ENCODE assay signal across 8 cellular contexts in the genomic region with DNA sequence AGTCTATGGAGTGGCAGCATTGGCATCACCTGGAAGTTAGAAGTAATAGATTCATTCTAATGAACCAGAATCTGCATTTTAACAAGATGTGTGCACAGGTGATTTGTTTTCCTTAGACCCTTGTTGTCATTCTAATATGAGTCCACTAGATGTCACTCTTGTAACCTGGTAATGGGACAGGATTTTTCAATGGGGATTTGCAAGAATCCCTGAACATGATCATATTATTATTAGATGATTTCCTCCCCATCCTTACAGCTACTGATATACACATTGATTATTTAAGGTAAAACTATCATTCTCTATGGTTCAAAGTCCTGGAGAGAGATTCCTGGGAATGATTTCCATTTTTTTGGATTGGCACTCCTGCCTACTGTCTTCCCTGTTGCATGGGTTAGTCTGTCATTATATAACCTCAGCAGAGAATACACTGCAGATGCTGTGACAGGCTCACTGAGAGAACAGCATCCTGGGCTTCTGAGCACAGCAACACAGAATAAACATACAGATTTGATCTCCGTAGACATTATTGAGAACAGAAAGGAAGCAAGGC.
DNase-seq lines count a peak whose midpoint lies in the region; ATAC-seq and TF ChIP-seq lines count a peak whose summit lies in the region.

No MANE protein-coding gene starts in this region.

- H3K9me3 ChIP-seq in adrenal gland (replicated peaks in 1 of 3) (no peaks in the 10 kb centered on the region), right atrium auricular region (no peaks in the 10 kb centered on the region), smooth muscle cell (replicated peaks; ENCODE audit: low read depth) (no peaks in the 10 kb centered on the region)

- no peaks in the 10 kb centered on the region for H3F3A ChIP-seq in smooth muscle cell (ENCODE audit: low read depth)

- no peak for ATAC-seq in HG03571 (IDR thresholded peaks at IDR 0.05; ENCODE audit: unreplicated experiment)

- H3K36me3 ChIP-seq in adrenal gland (replicated peaks in 1 of 2) (no peaks in the 10 kb centered on the region), right atrium auricular region (no peaks in the 10 kb centered on the region), smooth muscle cell (ENCODE audit: low read depth) (no peaks in the 10 kb centered on the region)

- H3K79me2 ChIP-seq in smooth muscle cell (ENCODE audit: low read depth), result no peaks in the 10 kb centered on the region

- H3K27ac ChIP-seq in adrenal gland (no peak overlapping the region), right atrium auricular region (no peak overlapping the region), smooth muscle cell (ENCODE audit: low read depth) (peak overlapping the region; percentile 17)

- intact Hi-C loops in adrenal gland (cut with DNase I), result loop anchor here (10.0 kb wide), 2 partner anchors 275 to 1395 kb away; no protein-coding TSS in a partner anchor

- DNase-seq in DMS53 (lab: John Stamatoyannopoulos, UW) (peak; percentile 77), H4 (ENCODE audit: low spot score) (peak; percentile 71), NCI-H2029 treated with DMSO at 0.1 percent for 48 hours (lab: John Stamatoyannopoulos, UW) (peak; percentile 30), adrenal gland (no peak), right atrium auricular region (ENCODE audit: low spot score) (no peak), smooth muscle cell (lab: John Stamatoyannopoulos, UW; ENCODE audit: unreplicated experiment) (no peak), UCSD-AML1 (lab: John Stamatoyannopoulos, UW; ENCODE audit: unreplicated experiment) (no peak)

- TF ChIP-seq POLR2A in adrenal gland (IDR thresholded peaks at IDR 0.05), result no peak

- no peaks in the 10 kb centered on the region for H3K4me1 ChIP-seq in adrenal gland (replicated peaks in 1 of 2)
- H3K4me1 ChIP-seq in right atrium auricular region, result no peaks in the 10 kb centered on the region
- no peaks in the 10 kb centered on the region for H3K4me1 ChIP-seq in smooth muscle cell (ENCODE audit: low read depth)

- TF ChIP-seq CTCF in adrenal gland (IDR thresholded peaks at IDR 0.05) (peak; percentile 64 to 85 (median 76)), right atrium auricular region (IDR thresholded peaks at IDR 0.05) (peak; percentile 71 to 82), smooth muscle cell (IDR thresholded peaks at IDR 0.05; ENCODE audit: borderline replicate concordance, insufficient read depth, poor library complexity, severe bottlenecking) (peak; percentile 81)

- no peak overlapping the region for H3K9ac ChIP-seq in smooth muscle cell (ENCODE audit: low read depth)

- H3K4me2 ChIP-seq in smooth muscle cell, result no peak overlapping the region

- H3K27me3 ChIP-seq in adrenal gland (no peaks in the 10 kb centered on the region), right atrium auricular region (no peaks in the 10 kb centered on the region), smooth muscle cell (ENCODE audit: low read depth) (no peaks in the 10 kb centered on the region)

- H4K20me1 ChIP-seq in smooth muscle cell (ENCODE audit: low read depth), result no peaks in the 10 kb centered on the region

- H3K4me3 ChIP-seq in adrenal gland, result no peak overlapping the region
- no peak overlapping the region for H3K4me3 ChIP-seq in right atrium auricular region
- H3K4me3 ChIP-seq in smooth muscle cell, result no peak overlapping the region

- WGBS in adrenal gland, 4 donors, result 47 to 61% (median 57%) methylated on average over 1 of the region's 1 CpG
- WGBS in smooth muscle cell (ENCODE audit: low lambda C conversion rate), result 88% methylated on average over 1 of the region's 1 CpG

- peak overlapping the region; percentile 35 for H2AFZ ChIP-seq in smooth muscle cell (ENCODE audit: low read depth)

Comparison
In these comparisons a context has a peak if more than half of its experiments do, and no peak if none do; other contexts are left out.
1. DNase-seq: peak in DMS53 (single experiment), H4 (single experiment) and NCI-H2029 treated with DMSO at 0.1 percent for 48 hours (single experiment); none in adrenal gland (0 of 7), right atrium auricular region (single experiment), smooth muscle cell (single experiment) and UCSD-AML1 (single experiment).
2. Peak in every context shown above with its lines, with median percentiles within 50 percentile points of each other: CTCF ChIP-seq.